1 cellular context compared by ENCODE assay signal in the genomic region with DNA sequence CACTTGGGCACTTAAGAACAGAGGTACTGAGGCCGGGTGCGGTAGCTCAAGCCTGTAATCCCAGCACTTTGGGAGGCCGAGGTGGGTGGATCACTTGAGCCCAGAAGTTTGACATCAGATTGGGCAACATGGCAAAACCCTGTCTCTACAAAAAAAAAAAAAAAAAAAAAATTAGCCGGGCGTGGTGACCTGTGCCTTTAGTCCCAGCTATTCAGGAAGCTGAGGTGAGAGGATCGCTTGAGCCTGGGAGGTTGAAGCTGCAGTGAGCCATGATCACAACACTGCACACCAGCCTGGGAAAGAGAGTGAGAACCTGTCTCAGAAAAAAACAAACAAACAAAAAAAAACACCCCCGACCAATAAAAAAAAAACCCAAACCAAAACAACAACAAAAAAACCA. TPM values are rescaled to one million over a fixed set of nuclear protein-coding genes. Genes with fewer than 3 reads are reported as not detected.
"Had no signal": no experiment of that assay in that cellular context is flagged by ENCODE, and none has a peak within 500 bp of the region (broad histone marks: within the 10 kb centered on the region; RNA-seq: fewer than 3 reads in every experiment).

No MANE protein-coding gene starts in this region.

RNA-seq across cellular contexts. Expression of gene MYPN, which starts 48.2 kb away (rescaled TPM):
- total RNA-seq: HepG2 had no signal
- polyA plus RNA-seq: HepG2 had no signal
